ENCODE assay signal across 1 cellular context in the genomic region with DNA sequence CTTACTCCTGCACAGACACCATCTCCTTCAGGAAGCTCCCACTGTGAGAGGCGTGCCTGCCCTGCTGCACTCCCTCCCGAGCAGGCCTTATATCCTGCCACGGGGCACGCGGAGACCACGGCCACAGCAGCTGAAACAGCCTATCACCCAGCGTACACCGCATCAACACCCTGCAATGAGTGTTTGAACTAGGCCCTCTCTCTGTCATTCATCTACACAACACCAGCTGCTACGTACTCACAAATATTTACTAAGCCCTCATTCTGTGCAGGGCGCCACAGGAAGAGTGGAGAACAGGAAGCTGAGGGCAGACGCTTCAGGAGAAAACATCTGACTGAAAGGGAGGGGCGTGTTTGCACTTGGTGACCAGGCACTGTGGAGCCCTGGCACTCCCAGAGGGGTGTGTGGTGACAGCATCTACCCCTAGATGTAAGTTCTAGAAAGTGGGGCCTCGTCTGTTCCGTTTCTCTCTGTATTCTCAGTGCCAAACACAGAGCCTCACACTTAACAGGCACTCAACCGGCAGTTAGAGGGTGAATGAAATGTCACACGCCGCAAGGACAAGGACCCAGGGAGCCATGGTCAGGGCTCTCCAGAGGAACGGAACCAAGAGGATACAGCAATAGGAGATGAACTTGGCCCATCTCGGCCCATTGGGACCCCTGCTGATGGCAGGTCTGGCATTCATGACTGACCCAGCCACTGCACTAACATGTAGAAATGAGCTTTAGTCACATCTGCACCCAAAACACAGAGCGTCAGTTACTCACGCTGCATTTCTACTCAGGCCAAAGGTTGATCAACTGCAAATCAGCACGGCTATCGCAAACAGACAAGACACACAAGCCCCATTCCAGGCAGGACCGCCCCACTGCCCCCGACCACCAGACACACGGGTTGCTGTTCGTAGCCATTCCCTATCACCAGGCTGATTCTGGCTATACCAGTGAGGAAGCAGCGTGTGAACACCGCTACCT.
A peak's percentile ranks its signal among the peaks of the same experiment; 100 is the strongest.
TF ChIP-seq lines count a peak whose summit lies in the region.

No MANE protein-coding gene starts in this region.

TF ChIP-seq in endothelial cell of umbilical vein, 7 proteins besides CTCF, POLR2A, EP300 and RAD21:
- no peak for TF ChIP-seq POLR2AphosphoS5 (IDR thresholded peaks at IDR 0.05; ENCODE audit: insufficient read depth, low read depth, low read length)
- peak; percentile 1 for TF ChIP-seq MAX (IDR thresholded peaks at IDR 0.05; ENCODE audit: insufficient read depth, insufficient read length)
- TF ChIP-seq MYC (IDR thresholded peaks at IDR 0.05; ENCODE audit: low read depth, low read length) = no peak
- no peak for TF ChIP-seq JUN (IDR thresholded peaks at IDR 0.05; ENCODE audit: borderline replicate concordance, insufficient read depth, insufficient read length, low read depth)
- TF ChIP-seq EZH2 (IDR thresholded peaks at IDR 0.05; ENCODE audit: borderline replicate concordance, low read depth, low read length, severe bottlenecking) = no peak
- TF ChIP-seq GATA2 (IDR thresholded peaks at IDR 0.05; ENCODE audit: insufficient read depth, insufficient read length, low read depth, low read length) = no peak
